Comparison of ENCODE assay signal across 8 cellular contexts in genomic region chr6:35260642-35261570, GRCh38. TPM values are rescaled to one million over a fixed set of nuclear protein-coding genes. Genes with fewer than 3 reads are reported as not detected.
DNase-seq lines count a peak whose midpoint lies in the region; ATAC-seq and TF ChIP-seq lines count a peak whose summit lies in the region.

No MANE protein-coding gene starts in this region.

- DNase-seq in CD8-positive, alpha-beta T cell = no peak
- DNase-seq in NT2/D1 (ENCODE audit: low read depth, low spot score) (no peak), omental fat pad (ENCODE audit: low spot score) (no peak), SIG-M5 treated with dmso at 0.1 percent for 504 hours (lab: John Stamatoyannopoulos, UW; ENCODE audit: unreplicated experiment) (no peak)
- DNase-seq in effector memory CD4-positive, alpha-beta T cell = no peak

- CTCF ChIA-PET in CD8-positive, alpha-beta T cell (lab: Charles Lee) = interaction anchor here (0.6 kb wide), 1 partner anchor 188 kb away, joined by 3 read pairs; no protein-coding TSS in a partner anchor

- H3K4me3 ChIP-seq in CD8-positive, alpha-beta T cell (ENCODE audit: low read depth, low read length) = no peak overlapping the region
- H3K4me3 ChIP-seq in NT2/D1 (ENCODE audit: insufficient read length, low read depth) = peak overlapping the region; percentile 61
- H3K4me3 ChIP-seq in effector memory CD4-positive, alpha-beta T cell (ENCODE audit: insufficient read depth, low read depth, low read length, poor library complexity, severe bottlenecking) = no peak overlapping the region

- H3K27me3 ChIP-seq in CD8-positive, alpha-beta T cell (ENCODE audit: insufficient read depth, low read length) = no peaks in the 10 kb centered on the region
- H3K27me3 ChIP-seq in NT2/D1 (ENCODE audit: insufficient read depth, insufficient read length) = no peaks in the 10 kb centered on the region
- H3K27me3 ChIP-seq in effector memory CD4-positive, alpha-beta T cell (replicated peaks; ENCODE audit: control insufficient read depth, insufficient read depth, low read length, poor library complexity, severe bottlenecking) = no peaks in the 10 kb centered on the region

- H3K27me3 Mint-ChIP-seq in CD8-positive, alpha-beta T cell (ENCODE audit: low read depth) = no peaks in the 10 kb centered on the region

- no peak for ATAC-seq in CD8-positive, alpha-beta T cell
- ATAC-seq in omental fat pad (ENCODE audit: low FRiP score) = peak; percentile 25
- ATAC-seq in GM19452 (IDR thresholded peaks at IDR 0.05; ENCODE audit: unreplicated experiment) = no peak
- no peak for ATAC-seq in GM19035 (IDR thresholded peaks at IDR 0.05; ENCODE audit: unreplicated experiment)
- ATAC-seq in HG02852 (IDR thresholded peaks at IDR 0.05; ENCODE audit: unreplicated experiment) = no peak

- peak overlapping the region; percentile 96 for H3K27ac Mint-ChIP-seq in CD8-positive, alpha-beta T cell

- no peaks in the 10 kb centered on the region for H3K9me3 Mint-ChIP-seq in CD8-positive, alpha-beta T cell

- H3K36me3 ChIP-seq in CD8-positive, alpha-beta T cell (ENCODE audit: insufficient read depth, low read length) = peaks cover 3% of the 10 kb centered on the region
- H3K36me3 ChIP-seq in NT2/D1 (ENCODE audit: insufficient read depth, insufficient read length, low read length) = no peaks in the 10 kb centered on the region
- H3K36me3 ChIP-seq in effector memory CD4-positive, alpha-beta T cell (ENCODE audit: control insufficient read depth, insufficient read depth, low read length) = no peaks in the 10 kb centered on the region

- peaks cover 47% of the 10 kb centered on the region for H3K4me1 ChIP-seq in CD8-positive, alpha-beta T cell (ENCODE audit: insufficient read depth, low read length)
- H3K4me1 ChIP-seq in NT2/D1 (ENCODE audit: insufficient read depth, insufficient read length) = no peaks in the 10 kb centered on the region
- H3K4me1 ChIP-seq in effector memory CD4-positive, alpha-beta T cell (ENCODE audit: control insufficient read depth, insufficient read depth, low read length, poor library complexity, severe bottlenecking) = peaks cover 17% of the 10 kb centered on the region

- H3K4me1 Mint-ChIP-seq in CD8-positive, alpha-beta T cell (ENCODE audit: low read depth) = peaks cover 66% of the 10 kb centered on the region

- intact Hi-C loops in CD8-positive, alpha-beta T cell (cut with DNase I, micrococcal nuclease) = loop anchor here (2.0 to 10.0 kb wide), 2 partner anchors 66 to 1184 kb away; partner anchors contain the start of genes KCTD20 (in 1 of the 2) and PXT1 (in 1 of the 2)

- POLR2A ChIA-PET in CD8-positive, alpha-beta T cell (lab: Charles Lee) = interaction anchor here (0.5 to 1.1 kb wide), 2 partner anchors 10 to 946 kb away, joined by 3 to 4 read pairs; no protein-coding TSS in a partner anchor

- H3K9ac ChIP-seq in NT2/D1 (ENCODE audit: insufficient read length, low read depth) = peak overlapping the region; percentile 89

- H3K4me3 Mint-ChIP-seq in CD8-positive, alpha-beta T cell = peak overlapping the region; percentile 84

- peaks cover 15% of the 10 kb centered on the region for H3K36me3 Mint-ChIP-seq in CD8-positive, alpha-beta T cell

- TF ChIP-seq CTCF in CD8-positive, alpha-beta T cell (IDR thresholded peaks at IDR 0.05) = no peak
- TF ChIP-seq CTCF in omental fat pad (IDR thresholded peaks at IDR 0.05) = no peak

- H3K27ac ChIP-seq in CD8-positive, alpha-beta T cell (ENCODE audit: low read depth, low read length) = peak overlapping the region; percentile 88
- peak overlapping the region; percentile 91 for H3K27ac ChIP-seq in effector memory CD4-positive, alpha-beta T cell (ENCODE audit: insufficient read depth, low read length, poor library complexity, severe bottlenecking)

- H3K9me3 ChIP-seq in CD8-positive, alpha-beta T cell (ENCODE audit: low read length) = no peaks in the 10 kb centered on the region
- H3K9me3 ChIP-seq in NT2/D1 (ENCODE audit: insufficient read depth, low read length) = no peaks in the 10 kb centered on the region
- no peaks in the 10 kb centered on the region for H3K9me3 ChIP-seq in effector memory CD4-positive, alpha-beta T cell (ENCODE audit: control insufficient read depth, low read length)

RNA-seq across cellular contexts. Expression of gene ZNF76, which starts 1.4 kb away (rescaled TPM):
- 10 to 100 TPM; 54.6 to 57.8 TPM for total RNA-seq in CD8-positive, alpha-beta T cell
- total RNA-seq in omental fat pad = 10 to 100 TPM; 27.7 to 53.5 (median 33.6) TPM

RNA-seq across cellular contexts. Expression of gene DEF6, which starts 36.7 kb away (rescaled TPM):
- total RNA-seq in CD8-positive, alpha-beta T cell = 100 to 1,000 TPM; 172 to 182 TPM
- 10 to 100 TPM in 2 of 4 donors, 1 to 10 TPM in 2; 6.6 to 17.4 (median 9.3) TPM for total RNA-seq in omental fat pad

RNA-seq across cellular contexts. Expression of gene SCUBE3, which starts 47.1 kb away (rescaled TPM):
- not detected for total RNA-seq in CD8-positive, alpha-beta T cell
- total RNA-seq in omental fat pad = under 1 TPM; 0.06 to 0.47 (median 0.11) TPM

Comparison
In these comparisons a context has a peak if more than half of its experiments do, and no peak if none do; other contexts are left out.
1. RNA of gene DEF6, which starts 36.7 kb away (total RNA-seq): 172 to 182 TPM in CD8-positive, alpha-beta T cell; 6.6 to 17.4 TPM in omental fat pad; every median in the first group is over 4 times any median in the second.